Comparison of ENCODE assay signal across 8 cellular contexts in the genomic region with DNA sequence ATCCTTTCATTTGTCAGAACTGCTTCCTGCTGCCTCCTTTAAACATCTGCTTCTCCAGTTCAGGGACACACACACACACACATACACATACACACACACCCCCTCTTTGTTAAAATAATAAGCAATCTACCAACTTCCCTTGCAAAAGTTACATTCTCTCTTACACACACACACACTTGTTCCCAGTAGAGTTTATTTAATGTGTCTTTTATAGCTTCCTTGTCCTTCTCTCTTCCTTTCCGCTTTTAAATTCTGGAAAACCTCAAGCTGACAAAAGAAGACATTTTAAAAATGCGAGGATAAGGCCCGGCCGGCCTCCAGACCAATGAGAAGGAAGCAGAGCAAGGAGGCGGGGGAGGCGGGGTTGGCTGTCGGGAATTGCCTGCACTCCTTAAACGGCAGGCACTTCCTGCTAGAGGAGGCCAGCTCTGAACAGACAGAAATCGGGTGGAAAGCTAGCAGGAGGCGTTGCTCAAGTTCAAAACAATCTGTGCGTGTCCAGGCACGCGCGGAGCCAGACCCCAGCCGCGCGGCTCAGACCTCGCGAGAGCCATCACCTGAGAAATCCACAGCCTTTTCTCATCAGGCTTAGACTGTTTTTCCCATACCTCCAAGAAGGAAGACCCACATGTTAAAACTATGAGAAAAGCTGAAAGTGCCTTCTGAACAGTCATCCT.
DNase-seq lines count a peak whose midpoint lies in the region; ATAC-seq and TF ChIP-seq lines count a peak whose summit lies in the region.

No MANE protein-coding gene starts in this region.

- TF ChIP-seq CTCF in GM10266 (IDR thresholded peaks at IDR 0.05; ENCODE audit: control insufficient read depth, insufficient read depth, low read depth, missing control alignments), result no peak
- TF ChIP-seq CTCF in upper lobe of right lung (IDR thresholded peaks at IDR 0.05), result no peak

- ATAC-seq in HG02588 (IDR thresholded peaks at IDR 0.05; ENCODE audit: unreplicated experiment), result peak; percentile 95
- peak; percentile 99 for ATAC-seq in left cardiac atrium
- peak; percentile 99 for ATAC-seq in upper lobe of right lung

- H3K36me3 ChIP-seq in upper lobe of right lung, result no peaks in the 10 kb centered on the region

- peak overlapping the region; percentile 79 for H3K27ac ChIP-seq in upper lobe of right lung

- DNase-seq in GM10266 (ENCODE audit: extremely low spot score) (peak; percentile 73), NCI-H128 (lab: John Stamatoyannopoulos, UW; ENCODE audit: unreplicated experiment) (peak; percentile 28), T-helper 1 cell (peak; percentile 49 to 86 (median 65)), amniotic stem cell (lab: John Stamatoyannopoulos, UW) (peak; percentile 91), left cardiac atrium (peak; percentile 97), posterior cingulate gyrus (peak; percentile 69 to 98 (median 84)), upper lobe of right lung (peak; percentile 96)

- peak overlapping the region; percentile 49 for H3K4me3 ChIP-seq in upper lobe of right lung

- intact Hi-C loops in left cardiac atrium (cut with DNase I) (loop anchor here in 1 of 2 donors (2.0 kb wide), 1 partner anchor 96 kb away; no protein-coding TSS in a partner anchor), posterior cingulate gyrus (cut with DNase I) (loop anchor here (5.0 kb wide), 1 partner anchor 91 kb away; no protein-coding TSS in a partner anchor), upper lobe of right lung (cut with DNase I) (no loop called here)

- peaks cover 46% of the 10 kb centered on the region for H3K4me1 ChIP-seq in upper lobe of right lung

- no peaks in the 10 kb centered on the region for H3K27me3 ChIP-seq in upper lobe of right lung

- H3K9me3 ChIP-seq in upper lobe of right lung, result no peaks in the 10 kb centered on the region

Comparison
In these comparisons a context has a peak if more than half of its experiments do, and no peak if none do; other contexts are left out.
1. Peak in every context shown above with its lines: DNase-seq, ATAC-seq, H3K4me3 ChIP-seq and H3K27ac ChIP-seq.
2. DNase-seq: peak in every context shown above with its lines; median percentile 97 in left cardiac atrium; 96 in upper lobe of right lung; 91 in amniotic stem cell; 84 in posterior cingulate gyrus; 73 in GM10266; 65 in T-helper 1 cell; 28 in NCI-H128.